ENCODE assay signal across 21 cellular contexts in genomic region chr3:70094197-70094596, GRCh38.
DNase-seq lines count a peak whose midpoint lies in the region; ATAC-seq and TF ChIP-seq lines count a peak whose summit lies in the region.
"Had no signal": no experiment of that assay in that cellular context is flagged by ENCODE, and none has a peak within 500 bp of the region (broad histone marks: within the 10 kb centered on the region; RNA-seq: fewer than 3 reads in every experiment).

No MANE protein-coding gene starts in this region.

- no peaks in the 10 kb centered on the region for H3K36me3 Mint-ChIP-seq in naive B cell
- H3K36me3 Mint-ChIP-seq: CD14-positive monocyte; CD4-positive, alpha-beta memory T cell had no signal

- peak; percentile 25 for ATAC-seq in GM18868 (IDR thresholded peaks at IDR 0.05; ENCODE audit: unreplicated experiment)
- no peak for ATAC-seq in naive B cell (ENCODE audit: low read depth in 2 of 2)
- ATAC-seq in GM18517 (IDR thresholded peaks at IDR 0.05; ENCODE audit: unreplicated experiment), result no peak
- ATAC-seq in GM19395 (IDR thresholded peaks at IDR 0.05; ENCODE audit: unreplicated experiment), result no peak
- ATAC-seq: HCT116 had no signal

- DNase-seq in GM06990 (ENCODE audit: extremely low read depth, insufficient read length) (peak; percentile 6), NAMALWA (ENCODE audit: low spot score) (peak; percentile 4), naive B cell (peak; percentile 1), NCI-H1048 (lab: John Stamatoyannopoulos, UW) (no peak)
- no peak for DNase-seq in stimulated activated CD4-positive, alpha-beta T cell treated with anti-CD3 and anti-CD28 coated beads, Interleukin-4, amount 100 ng/mL, for 24 hours
- DNase-seq: ACHN; BE2C; CD4-positive, alpha-beta memory T cell; DMS153; DMS79; GDM1; GOT3; H7; HFFc6; Kasumi-1; KG1 had no signal

- H3K36me3 ChIP-seq in GM06990 (ENCODE audit: control insufficient read depth, insufficient read depth, low read length), result no peaks in the 10 kb centered on the region
- H3K36me3 ChIP-seq: BE2C had no signal

- H3K27me3 Mint-ChIP-seq in naive B cell, result peaks cover under 1 to 11% (median 5%) of the 10 kb centered on the region in 3 donors

- H3K27ac Mint-ChIP-seq in naive B cell, result peak overlapping the region in 1 of 6 donors; percentile 35
- H3K27ac Mint-ChIP-seq: CD14-positive monocyte; CD4-positive, alpha-beta memory T cell; HFFc6 had no signal

- H3K27me3 ChIP-seq in GM06990 (replicated peaks; ENCODE audit: control insufficient read depth, insufficient read depth, low read length), result no peaks in the 10 kb centered on the region

- H3K9me3 Mint-ChIP-seq in naive B cell, result no peaks in the 10 kb centered on the region
- H3K9me3 Mint-ChIP-seq: CD14-positive monocyte, HFFc6 had no signal

- no peak for TF ChIP-seq CTCF in GM06990 (IDR thresholded peaks at IDR 0.05; ENCODE audit: insufficient read depth, low read length, poor library complexity, severe bottlenecking)

- no peak overlapping the region for H3K4me3 ChIP-seq in GM06990 (replicated peaks; ENCODE audit: low read depth, low read length)

- H3K4me1 Mint-ChIP-seq in naive B cell, result peaks cover 0 to 6% (median 3%) of the 10 kb centered on the region in 3 donors
- H3K4me1 Mint-ChIP-seq: CD14-positive monocyte; CD4-positive, alpha-beta memory T cell had no signal

- H3K4me3 Mint-ChIP-seq in naive B cell, result no peak overlapping the region
- H3K4me3 Mint-ChIP-seq: CD14-positive monocyte; CD4-positive, alpha-beta memory T cell; HFFc6 had no signal

Comparison
In these comparisons a context has a peak if more than half of its experiments do, and no peak if none do; other contexts are left out.
1. DNase-seq: peak in GM06990 (single experiment), NAMALWA (single experiment) and naive B cell (single experiment); none in stimulated activated CD4-positive, alpha-beta T cell treated with anti-CD3 and anti-CD28 coated beads, Interleukin-4, amount 100 ng/mL, for 24 hours (single experiment) and NCI-H1048 (single experiment).